ENCODE assay signal across 1 cellular context in the genomic region with DNA sequence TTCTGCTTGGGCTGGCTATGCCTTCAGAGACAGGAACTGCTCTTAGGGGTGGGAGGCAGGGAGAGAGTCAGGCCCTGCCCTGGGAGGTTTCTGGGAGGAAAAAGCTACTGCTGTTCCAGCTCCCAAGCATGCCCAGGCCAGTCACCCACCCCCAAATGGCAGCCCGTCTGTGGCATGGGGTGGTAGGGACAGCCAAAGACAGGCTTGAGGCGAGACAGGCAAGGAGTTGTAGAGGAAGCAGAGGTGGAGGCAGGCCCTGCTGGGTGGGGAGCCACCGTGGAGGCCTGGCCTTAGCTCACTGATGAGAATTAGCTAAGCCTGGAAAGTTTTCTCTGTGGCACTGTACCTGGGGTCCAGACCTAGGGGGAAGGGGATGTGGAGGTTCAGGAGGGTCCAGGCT.
TF ChIP-seq lines count a peak whose summit lies in the region.

No MANE protein-coding gene starts in this region.

TF ChIP-seq in H1, 55 proteins besides CTCF, POLR2A, EP300 and RAD21:
- TF ChIP-seq RBBP5 (IDR thresholded peaks at IDR 0.05; ENCODE audit: borderline replicate concordance, low read depth, low read length) (no peak), KDM4A (IDR thresholded peaks at IDR 0.05; ENCODE audit: low read depth, low read length, severe bottlenecking) (peak; percentile 6)
